In the genomic region with DNA sequence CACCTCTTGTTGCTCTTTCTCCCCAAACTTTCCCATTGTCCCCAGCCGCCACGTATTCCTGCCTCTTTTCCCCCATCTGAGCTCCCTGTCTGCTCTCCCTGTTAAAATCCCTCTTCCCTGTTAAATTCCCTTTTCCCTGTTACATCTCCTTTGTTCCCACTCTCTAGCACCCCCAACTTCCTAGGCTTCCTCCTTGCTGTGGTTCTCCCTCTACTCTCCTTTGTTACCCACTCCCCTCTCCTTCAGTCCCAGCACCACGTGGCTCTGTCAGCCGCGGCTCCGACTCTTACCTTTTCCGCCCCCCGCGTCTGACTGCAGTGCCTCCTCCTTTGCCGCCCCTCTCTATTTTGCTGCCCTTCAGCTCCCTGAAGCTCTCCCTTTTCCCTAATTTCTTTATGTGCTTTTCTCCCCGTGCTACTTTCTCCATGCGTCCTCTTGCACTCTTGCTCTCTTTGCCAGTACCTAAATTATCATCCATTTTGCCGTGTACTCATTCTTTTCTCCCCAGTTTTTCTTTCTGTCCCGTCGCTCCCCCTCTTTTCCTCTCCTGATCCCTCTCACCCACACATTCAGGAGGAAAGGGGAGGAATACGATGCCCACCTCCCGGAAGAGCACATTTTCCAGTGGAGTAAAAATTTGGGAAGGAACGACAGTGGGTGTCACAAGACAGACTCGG, we compare ENCODE assay signal across 1 cellular context.
A peak's percentile ranks its signal among the peaks of the same experiment; 100 is the strongest.
TF ChIP-seq lines count a peak whose summit lies in the region.

No MANE protein-coding gene starts in this region.

TF ChIP-seq in K562, 482 proteins besides CTCF, POLR2A, EP300 and RAD21 (continued from another document and continues in another):
- TF ChIP-seq, protein P1, sequence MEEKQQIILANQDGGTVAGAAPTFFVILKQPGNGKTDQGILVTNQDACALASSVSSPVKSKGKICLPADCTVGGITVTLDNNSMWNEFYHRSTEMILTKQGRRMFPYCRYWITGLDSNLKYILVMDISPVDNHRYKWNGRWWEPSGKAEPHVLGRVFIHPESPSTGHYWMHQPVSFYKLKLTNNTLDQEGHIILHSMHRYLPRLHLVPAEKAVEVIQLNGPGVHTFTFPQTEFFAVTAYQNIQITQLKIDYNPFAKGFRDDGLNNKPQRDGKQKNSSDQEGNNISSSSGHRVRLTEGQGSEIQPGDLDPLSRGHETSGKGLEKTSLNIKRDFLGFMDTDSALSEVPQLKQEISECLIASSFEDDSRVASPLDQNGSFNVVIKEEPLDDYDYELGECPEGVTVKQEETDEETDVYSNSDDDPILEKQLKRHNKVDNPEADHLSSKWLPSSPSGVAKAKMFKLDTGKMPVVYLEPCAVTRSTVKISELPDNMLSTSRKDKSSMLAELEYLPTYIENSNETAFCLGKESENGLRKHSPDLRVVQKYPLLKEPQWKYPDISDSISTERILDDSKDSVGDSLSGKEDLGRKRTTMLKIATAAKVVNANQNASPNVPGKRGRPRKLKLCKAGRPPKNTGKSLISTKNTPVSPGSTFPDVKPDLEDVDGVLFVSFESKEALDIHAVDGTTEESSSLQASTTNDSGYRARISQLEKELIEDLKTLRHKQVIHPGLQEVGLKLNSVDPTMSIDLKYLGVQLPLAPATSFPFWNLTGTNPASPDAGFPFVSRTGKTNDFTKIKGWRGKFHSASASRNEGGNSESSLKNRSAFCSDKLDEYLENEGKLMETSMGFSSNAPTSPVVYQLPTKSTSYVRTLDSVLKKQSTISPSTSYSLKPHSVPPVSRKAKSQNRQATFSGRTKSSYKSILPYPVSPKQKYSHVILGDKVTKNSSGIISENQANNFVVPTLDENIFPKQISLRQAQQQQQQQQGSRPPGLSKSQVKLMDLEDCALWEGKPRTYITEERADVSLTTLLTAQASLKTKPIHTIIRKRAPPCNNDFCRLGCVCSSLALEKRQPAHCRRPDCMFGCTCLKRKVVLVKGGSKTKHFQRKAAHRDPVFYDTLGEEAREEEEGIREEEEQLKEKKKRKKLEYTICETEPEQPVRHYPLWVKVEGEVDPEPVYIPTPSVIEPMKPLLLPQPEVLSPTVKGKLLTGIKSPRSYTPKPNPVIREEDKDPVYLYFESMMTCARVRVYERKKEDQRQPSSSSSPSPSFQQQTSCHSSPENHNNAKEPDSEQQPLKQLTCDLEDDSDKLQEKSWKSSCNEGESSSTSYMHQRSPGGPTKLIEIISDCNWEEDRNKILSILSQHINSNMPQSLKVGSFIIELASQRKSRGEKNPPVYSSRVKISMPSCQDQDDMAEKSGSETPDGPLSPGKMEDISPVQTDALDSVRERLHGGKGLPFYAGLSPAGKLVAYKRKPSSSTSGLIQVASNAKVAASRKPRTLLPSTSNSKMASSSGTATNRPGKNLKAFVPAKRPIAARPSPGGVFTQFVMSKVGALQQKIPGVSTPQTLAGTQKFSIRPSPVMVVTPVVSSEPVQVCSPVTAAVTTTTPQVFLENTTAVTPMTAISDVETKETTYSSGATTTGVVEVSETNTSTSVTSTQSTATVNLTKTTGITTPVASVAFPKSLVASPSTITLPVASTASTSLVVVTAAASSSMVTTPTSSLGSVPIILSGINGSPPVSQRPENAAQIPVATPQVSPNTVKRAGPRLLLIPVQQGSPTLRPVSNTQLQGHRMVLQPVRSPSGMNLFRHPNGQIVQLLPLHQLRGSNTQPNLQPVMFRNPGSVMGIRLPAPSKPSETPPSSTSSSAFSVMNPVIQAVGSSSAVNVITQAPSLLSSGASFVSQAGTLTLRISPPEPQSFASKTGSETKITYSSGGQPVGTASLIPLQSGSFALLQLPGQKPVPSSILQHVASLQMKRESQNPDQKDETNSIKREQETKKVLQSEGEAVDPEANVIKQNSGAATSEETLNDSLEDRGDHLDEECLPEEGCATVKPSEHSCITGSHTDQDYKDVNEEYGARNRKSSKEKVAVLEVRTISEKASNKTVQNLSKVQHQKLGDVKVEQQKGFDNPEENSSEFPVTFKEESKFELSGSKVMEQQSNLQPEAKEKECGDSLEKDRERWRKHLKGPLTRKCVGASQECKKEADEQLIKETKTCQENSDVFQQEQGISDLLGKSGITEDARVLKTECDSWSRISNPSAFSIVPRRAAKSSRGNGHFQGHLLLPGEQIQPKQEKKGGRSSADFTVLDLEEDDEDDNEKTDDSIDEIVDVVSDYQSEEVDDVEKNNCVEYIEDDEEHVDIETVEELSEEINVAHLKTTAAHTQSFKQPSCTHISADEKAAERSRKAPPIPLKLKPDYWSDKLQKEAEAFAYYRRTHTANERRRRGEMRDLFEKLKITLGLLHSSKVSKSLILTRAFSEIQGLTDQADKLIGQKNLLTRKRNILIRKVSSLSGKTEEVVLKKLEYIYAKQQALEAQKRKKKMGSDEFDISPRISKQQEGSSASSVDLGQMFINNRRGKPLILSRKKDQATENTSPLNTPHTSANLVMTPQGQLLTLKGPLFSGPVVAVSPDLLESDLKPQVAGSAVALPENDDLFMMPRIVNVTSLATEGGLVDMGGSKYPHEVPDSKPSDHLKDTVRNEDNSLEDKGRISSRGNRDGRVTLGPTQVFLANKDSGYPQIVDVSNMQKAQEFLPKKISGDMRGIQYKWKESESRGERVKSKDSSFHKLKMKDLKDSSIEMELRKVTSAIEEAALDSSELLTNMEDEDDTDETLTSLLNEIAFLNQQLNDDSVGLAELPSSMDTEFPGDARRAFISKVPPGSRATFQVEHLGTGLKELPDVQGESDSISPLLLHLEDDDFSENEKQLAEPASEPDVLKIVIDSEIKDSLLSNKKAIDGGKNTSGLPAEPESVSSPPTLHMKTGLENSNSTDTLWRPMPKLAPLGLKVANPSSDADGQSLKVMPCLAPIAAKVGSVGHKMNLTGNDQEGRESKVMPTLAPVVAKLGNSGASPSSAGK (IDR thresholded peaks at IDR 0.05) = peak; percentile 88
- TF ChIP-seq, protein P2, sequence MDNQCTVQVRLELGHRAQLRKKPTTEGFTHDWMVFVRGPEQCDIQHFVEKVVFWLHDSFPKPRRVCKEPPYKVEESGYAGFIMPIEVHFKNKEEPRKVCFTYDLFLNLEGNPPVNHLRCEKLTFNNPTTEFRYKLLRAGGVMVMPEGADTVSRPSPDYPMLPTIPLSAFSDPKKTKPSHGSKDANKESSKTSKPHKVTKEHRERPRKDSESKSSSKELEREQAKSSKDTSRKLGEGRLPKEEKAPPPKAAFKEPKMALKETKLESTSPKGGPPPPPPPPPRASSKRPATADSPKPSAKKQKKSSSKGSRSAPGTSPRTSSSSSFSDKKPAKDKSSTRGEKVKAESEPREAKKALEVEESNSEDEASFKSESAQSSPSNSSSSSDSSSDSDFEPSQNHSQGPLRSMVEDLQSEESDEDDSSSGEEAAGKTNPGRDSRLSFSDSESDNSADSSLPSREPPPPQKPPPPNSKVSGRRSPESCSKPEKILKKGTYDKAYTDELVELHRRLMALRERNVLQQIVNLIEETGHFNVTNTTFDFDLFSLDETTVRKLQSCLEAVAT (IDR thresholded peaks at IDR 0.05) = peak in 1 of 2 experiments; percentile 12; a peak in 1 of 4 replicates
- TF ChIP-seq ZNF57 (CRISPR knock-in tag; IDR thresholded peaks at IDR 0.05) (no peak), C11orf30 (IDR thresholded peaks at IDR 0.05; ENCODE audit: low read depth) (no peak), SIN3A (IDR thresholded peaks at IDR 0.05; ENCODE audit: borderline replicate concordance in 2 of 2, control insufficient read depth in 1 of 2, low read depth in 2 of 2, low read length in 2 of 2) (peak in 1 of 2 experiments; percentile 76; a peak in 2 of 4 replicates), CBFA2T3 (IDR thresholded peaks at IDR 0.05) (no peak), U2AF1 (optimal IDR thresholded peaks at IDR 0.05; ENCODE audit: low read depth, low read length) (no peak), JUND (IDR thresholded peaks at IDR 0.05; ENCODE audit: borderline replicate concordance, low read depth, low read length) (no peak), JUND (tag; IDR thresholded peaks at IDR 0.05; ENCODE audit: borderline replicate concordance, low read depth, low read length) (no peak), ILK (tag; IDR thresholded peaks at IDR 0.05; ENCODE audit: borderline replicate concordance, low read depth) (no peak), GATAD2B (IDR thresholded peaks at IDR 0.05; ENCODE audit: borderline replicate concordance) (no peak), EWSR1 (IDR thresholded peaks at IDR 0.05; ENCODE audit: borderline replicate concordance, low read depth, partially characterized antibody) (no peak), RAD51 (IDR thresholded peaks at IDR 0.05; ENCODE audit: borderline replicate concordance, low read depth) (peak; percentile 68), SMAD3 (CRISPR knock-in tag; conservative IDR thresholded peaks at IDR 0.05) (no peak), KLF10 (CRISPR knock-in tag; IDR thresholded peaks at IDR 0.05) (no peak), ZNF79 (CRISPR knock-in tag; IDR thresholded peaks at IDR 0.05; ENCODE audit: low read depth) (no peak), ZNF354B (CRISPR knock-in tag; IDR thresholded peaks at IDR 0.05) (no peak), ZNF263 (CRISPR knock-in tag; IDR thresholded peaks at IDR 0.05; ENCODE audit: borderline replicate concordance) (no peak), WHSC1 (IDR thresholded peaks at IDR 0.05; ENCODE audit: low read length) (no peak)
- TF ChIP-seq, protein P3, sequence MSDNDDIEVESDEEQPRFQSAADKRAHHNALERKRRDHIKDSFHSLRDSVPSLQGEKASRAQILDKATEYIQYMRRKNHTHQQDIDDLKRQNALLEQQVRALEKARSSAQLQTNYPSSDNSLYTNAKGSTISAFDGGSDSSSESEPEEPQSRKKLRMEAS (CRISPR knock-in tag; IDR thresholded peaks at IDR 0.05) = peak; percentile 65; the same call in 1 of the 2 replicates
- TF ChIP-seq, protein P4, sequence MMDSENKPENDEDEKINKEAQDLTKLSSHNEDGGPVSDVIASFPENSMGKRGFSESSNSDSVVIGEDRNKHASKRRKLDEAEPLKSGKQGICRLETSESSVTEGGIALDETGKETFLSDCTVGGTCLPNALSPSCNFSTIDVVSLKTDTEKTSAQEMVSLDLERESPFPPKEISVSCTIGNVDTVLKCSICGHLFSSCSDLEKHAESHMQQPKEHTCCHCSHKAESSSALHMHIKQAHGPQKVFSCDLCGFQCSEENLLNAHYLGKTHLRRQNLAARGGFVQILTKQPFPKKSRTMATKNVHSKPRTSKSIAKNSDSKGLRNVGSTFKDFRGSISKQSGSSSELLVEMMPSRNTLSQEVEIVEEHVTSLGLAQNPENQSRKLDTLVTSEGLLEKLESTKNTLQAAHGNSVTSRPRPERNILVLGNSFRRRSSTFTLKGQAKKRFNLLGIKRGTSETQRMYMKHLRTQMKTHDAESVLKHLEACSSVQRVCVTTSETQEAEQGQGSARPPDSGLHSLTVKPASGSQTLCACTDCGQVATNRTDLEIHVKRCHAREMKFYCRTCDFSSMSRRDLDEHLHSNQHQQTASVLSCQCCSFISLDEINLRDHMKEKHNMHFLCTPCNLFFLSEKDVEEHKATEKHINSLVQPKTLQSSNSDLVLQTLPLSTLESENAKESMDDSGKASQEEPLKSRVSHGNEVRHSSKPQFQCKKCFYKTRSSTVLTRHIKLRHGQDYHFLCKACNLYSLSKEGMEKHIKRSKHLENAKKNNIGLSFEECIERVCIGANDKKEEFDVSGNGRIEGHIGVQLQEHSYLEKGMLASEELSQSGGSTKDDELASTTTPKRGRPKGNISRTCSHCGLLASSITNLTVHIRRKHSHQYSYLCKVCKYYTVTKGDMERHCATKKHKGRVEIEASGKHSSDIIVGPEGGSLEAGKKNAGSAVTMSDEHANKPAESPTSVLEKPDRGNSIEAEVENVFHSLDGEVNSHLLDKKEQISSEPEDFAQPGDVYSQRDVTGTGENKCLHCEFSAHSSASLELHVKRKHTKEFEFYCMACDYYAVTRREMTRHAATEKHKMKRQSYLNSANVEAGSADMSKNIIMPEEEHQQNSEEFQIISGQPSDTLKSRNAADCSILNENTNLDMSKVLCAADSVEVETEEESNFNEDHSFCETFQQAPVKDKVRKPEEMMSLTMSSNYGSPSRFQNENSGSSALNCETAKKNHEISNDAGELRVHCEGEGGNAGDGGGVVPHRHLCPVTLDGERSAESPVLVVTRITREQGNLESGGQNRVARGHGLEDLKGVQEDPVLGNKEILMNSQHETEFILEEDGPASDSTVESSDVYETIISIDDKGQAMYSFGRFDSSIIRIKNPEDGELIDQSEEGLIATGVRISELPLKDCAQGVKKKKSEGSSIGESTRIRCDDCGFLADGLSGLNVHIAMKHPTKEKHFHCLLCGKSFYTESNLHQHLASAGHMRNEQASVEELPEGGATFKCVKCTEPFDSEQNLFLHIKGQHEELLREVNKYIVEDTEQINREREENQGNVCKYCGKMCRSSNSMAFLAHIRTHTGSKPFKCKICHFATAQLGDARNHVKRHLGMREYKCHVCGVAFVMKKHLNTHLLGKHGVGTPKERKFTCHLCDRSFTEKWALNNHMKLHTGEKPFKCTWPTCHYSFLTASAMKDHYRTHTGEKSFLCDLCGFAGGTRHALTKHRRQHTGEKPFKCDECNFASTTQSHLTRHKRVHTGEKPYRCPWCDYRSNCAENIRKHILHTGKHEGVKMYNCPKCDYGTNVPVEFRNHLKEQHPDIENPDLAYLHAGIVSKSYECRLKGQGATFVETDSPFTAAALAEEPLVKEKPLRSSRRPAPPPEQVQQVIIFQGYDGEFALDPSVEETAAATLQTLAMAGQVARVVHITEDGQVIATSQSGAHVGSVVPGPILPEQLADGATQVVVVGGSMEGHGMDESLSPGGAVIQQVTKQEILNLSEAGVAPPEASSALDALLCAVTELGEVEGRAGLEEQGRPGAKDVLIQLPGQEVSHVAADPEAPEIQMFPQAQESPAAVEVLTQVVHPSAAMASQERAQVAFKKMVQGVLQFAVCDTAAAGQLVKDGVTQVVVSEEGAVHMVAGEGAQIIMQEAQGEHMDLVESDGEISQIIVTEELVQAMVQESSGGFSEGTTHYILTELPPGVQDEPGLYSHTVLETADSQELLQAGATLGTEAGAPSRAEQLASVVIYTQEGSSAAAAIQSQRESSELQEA (IDR thresholded peaks at IDR 0.05; ENCODE audit: low read depth) = no peak
- TF ChIP-seq, protein P5, sequence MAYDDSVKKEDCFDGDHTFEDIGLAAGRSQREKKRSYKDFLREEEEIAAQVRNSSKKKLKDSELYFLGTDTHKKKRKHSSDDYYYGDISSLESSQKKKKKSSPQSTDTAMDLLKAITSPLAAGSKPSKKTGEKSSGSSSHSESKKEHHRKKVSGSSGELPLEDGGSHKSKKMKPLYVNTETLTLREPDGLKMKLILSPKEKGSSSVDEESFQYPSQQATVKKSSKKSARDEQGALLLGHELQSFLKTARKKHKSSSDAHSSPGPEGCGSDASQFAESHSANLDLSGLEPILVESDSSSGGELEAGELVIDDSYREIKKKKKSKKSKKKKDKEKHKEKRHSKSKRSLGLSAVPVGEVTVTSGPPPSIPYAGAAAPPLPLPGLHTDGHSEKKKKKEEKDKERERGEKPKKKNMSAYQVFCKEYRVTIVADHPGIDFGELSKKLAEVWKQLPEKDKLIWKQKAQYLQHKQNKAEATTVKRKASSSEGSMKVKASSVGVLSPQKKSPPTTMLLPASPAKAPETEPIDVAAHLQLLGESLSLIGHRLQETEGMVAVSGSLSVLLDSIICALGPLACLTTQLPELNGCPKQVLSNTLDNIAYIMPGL (CRISPR knock-in tag; IDR thresholded peaks at IDR 0.05) = no peak
- TF ChIP-seq, protein P6, sequence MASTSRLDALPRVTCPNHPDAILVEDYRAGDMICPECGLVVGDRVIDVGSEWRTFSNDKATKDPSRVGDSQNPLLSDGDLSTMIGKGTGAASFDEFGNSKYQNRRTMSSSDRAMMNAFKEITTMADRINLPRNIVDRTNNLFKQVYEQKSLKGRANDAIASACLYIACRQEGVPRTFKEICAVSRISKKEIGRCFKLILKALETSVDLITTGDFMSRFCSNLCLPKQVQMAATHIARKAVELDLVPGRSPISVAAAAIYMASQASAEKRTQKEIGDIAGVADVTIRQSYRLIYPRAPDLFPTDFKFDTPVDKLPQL (IDR thresholded peaks at IDR 0.05; ENCODE audit: extremely low read depth, insufficient read length) = no peak
- TF ChIP-seq, protein P7, sequence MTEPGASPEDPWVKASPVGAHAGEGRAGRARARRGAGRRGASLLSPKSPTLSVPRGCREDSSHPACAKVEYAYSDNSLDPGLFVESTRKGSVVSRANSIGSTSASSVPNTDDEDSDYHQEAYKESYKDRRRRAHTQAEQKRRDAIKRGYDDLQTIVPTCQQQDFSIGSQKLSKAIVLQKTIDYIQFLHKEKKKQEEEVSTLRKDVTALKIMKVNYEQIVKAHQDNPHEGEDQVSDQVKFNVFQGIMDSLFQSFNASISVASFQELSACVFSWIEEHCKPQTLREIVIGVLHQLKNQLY (CRISPR knock-in tag; conservative IDR thresholded peaks at IDR 0.05) = no peak
